In genomic region chr4:164731827-164732474, GRCh38 we compare ENCODE assay signal across 8 cellular contexts. TPM values are rescaled to one million over a fixed set of nuclear protein-coding genes. Genes with fewer than 3 reads are reported as not detected.
DNase-seq lines count a peak whose midpoint lies in the region; ATAC-seq and TF ChIP-seq lines count a peak whose summit lies in the region.

No MANE protein-coding gene starts in this region.

- in situ Hi-C loops in Caki2 (cut with HindIII; ENCODE audit: low pct_unique_long_range_greater_than_20kb, low sequenced_read_pairs) (no loop called here), gastrocnemius medialis (cut with MboI; ENCODE audit: low sequenced_read_pairs in 4 of 4) (loop anchor here in 2 of 4 donors (25.0 kb wide), 2 partner anchors 1170 to 1195 kb away; no protein-coding TSS in a partner anchor)

- TF ChIP-seq POLR2A in gastrocnemius medialis (IDR thresholded peaks at IDR 0.05) = no peak

- no peak overlapping the region for H3K9ac ChIP-seq in adipocyte (ENCODE audit: low read length)

- H3K4me1 ChIP-seq in SJSA1 (replicated peaks) (no peaks in the 10 kb centered on the region), adipocyte (ENCODE audit: control insufficient read depth, insufficient read depth, low read length) (no peaks in the 10 kb centered on the region), gastrocnemius medialis (peaks cover 6 to 8% of the 10 kb centered on the region in 2 donors)

- intact Hi-C loops in left ventricle myocardium superior (cut with micrococcal nuclease) (loop anchor here (5.0 kb wide), 1 partner anchor 1175 kb away; no protein-coding TSS in a partner anchor), gastrocnemius medialis (cut with DNase I; ENCODE audit: low total_unique reads) (loop anchor here (5.0 kb wide), 1 partner anchor 1180 kb away; no protein-coding TSS in a partner anchor)

- peak; percentile 54 for DNase-seq in Caki2 (ENCODE audit: low read depth)
- peak; percentile 24 for DNase-seq in GM19240 (ENCODE audit: insufficient read length, low spot score)
- DNase-seq in SJSA1 (ENCODE audit: low read depth in 1 of 2, low spot score in 2 of 2) = peak; percentile 44 to 48
- DNase-seq in adipocyte (ENCODE audit: low read depth) = peak; percentile 52
- no peak for DNase-seq in left ventricle myocardium superior
- DNase-seq in gastrocnemius medialis = peak in 1 of 2 donors; percentile 14
- DNase-seq in GF-D8 (lab: John Stamatoyannopoulos, UW) = no peak

- H3K27ac ChIP-seq in SJSA1 (no peak overlapping the region), gastrocnemius medialis (no peak overlapping the region)

- peak; percentile 41 to 67 (median 54) for TF ChIP-seq CTCF in gastrocnemius medialis (IDR thresholded peaks at IDR 0.05 in 4 of 5, conservative IDR thresholded peaks at IDR 0.05 in 1 of 5)

- H3K36me3 ChIP-seq in SJSA1 (no peaks in the 10 kb centered on the region), adipocyte (ENCODE audit: control insufficient read depth, insufficient read depth, low read length, severe bottlenecking) (no peaks in the 10 kb centered on the region), gastrocnemius medialis (no peaks in the 10 kb centered on the region)

- H3K9me3 ChIP-seq in SJSA1 (replicated peaks) = no peaks in the 10 kb centered on the region
- no peaks in the 10 kb centered on the region for H3K9me3 ChIP-seq in adipocyte (ENCODE audit: control insufficient read depth, low read length)
- H3K9me3 ChIP-seq in gastrocnemius medialis = no peaks in the 10 kb centered on the region

- H3K27me3 ChIP-seq in SJSA1 (replicated peaks) (peaks cover 11% of the 10 kb centered on the region), adipocyte (replicated peaks; ENCODE audit: control insufficient read depth, insufficient read depth, low read length) (no peaks in the 10 kb centered on the region), gastrocnemius medialis (no peaks in the 10 kb centered on the region)

- ATAC-seq in HG03442 (IDR thresholded peaks at IDR 0.05; ENCODE audit: unreplicated experiment) (peak; percentile 79), left ventricle myocardium superior (peak; percentile 78), gastrocnemius medialis (peak in 1 of 2 donors; percentile 53)

- H3K4me3 ChIP-seq in SJSA1 = no peak overlapping the region
- no peak overlapping the region for H3K4me3 ChIP-seq in adipocyte (ENCODE audit: low read length)
- no peak overlapping the region for H3K4me3 ChIP-seq in gastrocnemius medialis

RNA-seq across cellular contexts. Expression of gene SMIM31, which starts 22.0 kb away (rescaled TPM):
- not detected in 2 replicates for total RNA-seq in Caki2 (2014; rRNA removed; shearing (Covaris generic); ENCODE audit: low replicate concordance)
- total RNA-seq in SJSA1 (2014; rRNA removed; shearing (Covaris generic)) = not detected in 2 replicates
- total RNA-seq in left ventricle myocardium superior = not detected
- not detected for total RNA-seq in gastrocnemius medialis

Comparison
In these comparisons a context has a peak if more than half of its experiments do, and no peak if none do; other contexts are left out.
1. DNase-seq: peak in Caki2 (single experiment), GM19240 (single experiment), SJSA1 (2 of 2) and adipocyte (single experiment); none in left ventricle myocardium superior (single experiment) and GF-D8 (single experiment).